10 cellular contexts compared by ENCODE assay signal in the genomic region with DNA sequence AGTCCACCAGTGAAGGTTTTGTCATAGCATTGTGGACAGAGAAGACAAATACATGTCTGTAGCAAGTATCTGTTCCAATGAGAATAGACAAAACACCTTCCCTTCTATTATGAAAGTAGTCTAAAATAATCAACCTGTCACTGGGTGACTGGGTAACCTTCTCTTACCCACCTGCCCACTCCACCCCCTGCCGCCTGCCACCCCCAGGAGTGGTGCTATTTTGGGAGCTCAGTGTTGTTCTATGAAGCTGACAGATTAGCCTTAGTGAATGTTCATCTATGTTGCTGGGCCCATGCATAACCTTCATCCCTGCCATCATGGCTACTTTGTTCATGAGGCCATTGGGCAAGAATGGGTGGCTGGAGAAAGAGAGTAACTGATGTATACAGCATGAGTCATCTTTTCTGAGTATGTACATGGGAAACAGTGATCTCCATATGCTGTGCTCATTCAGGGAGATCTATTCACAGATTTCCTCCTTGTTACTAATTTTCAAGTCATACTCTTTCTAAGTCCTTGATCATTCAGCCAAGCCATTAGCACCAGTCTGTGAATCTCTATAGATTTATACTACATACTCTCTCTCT. TPM values are rescaled to one million over a fixed set of nuclear protein-coding genes. Genes with fewer than 3 reads are reported as not detected.
"Had no signal": no experiment of that assay in that cellular context is flagged by ENCODE, and none has a peak within 500 bp of the region (broad histone marks: within the 10 kb centered on the region; RNA-seq: fewer than 3 reads in every experiment).

No MANE protein-coding gene starts in this region.

- ATAC-seq: stimulated activated naive CD8-positive, alpha-beta T cell treated with anti-CD3 and anti-CD28 coated beads, Interleukin-15, amount 100 ng/mL, for 72 hours; upper lobe of right lung had no signal

- H3K4me1 ChIP-seq: adrenal gland, testis, upper lobe of right lung had no signal

- H3K27ac ChIP-seq: adrenal gland, testis, upper lobe of right lung had no signal

- H3K4me3 ChIP-seq: adrenal gland, testis, upper lobe of right lung had no signal

- DNase-seq: activated naive CD4-positive, alpha-beta T cell treated with anti-CD3 and anti-CD28 coated beads, Interleukin-2, amount 10 ng/mL, durations not matched to agents 7 days and 5 days; adrenal gland; cortex of kidney; effector CD8-positive, alpha-beta T cell; stimulated activated CD4-positive, alpha-beta T cell treated with anti-CD3 and anti-CD28 coated beads, Interleukin-4, amount 100 ng/mL, for 1 hour; stimulated activated CD8-positive, alpha-beta memory T cell treated with anti-CD3 and anti-CD28 coated beads, Interleukin-4, amount 100 ng/mL, for 48 hours; stimulated activated naive CD8-positive, alpha-beta T cell treated with anti-CD3 and anti-CD28 coated beads, Interleukin-15, amount 100 ng/mL, for 72 hours; testis; upper lobe of right lung had no signal

- H3K27me3 ChIP-seq: adrenal gland, testis, upper lobe of right lung had no signal

- H3K9me3 ChIP-seq: adrenal gland, testis, upper lobe of right lung had no signal

RNA-seq across cellular contexts. Expression of gene MARK1, which starts 24.8 kb away (rescaled TPM):
- total RNA-seq: activated T-helper 2 cell treated with anti-CD3 and anti-CD28 coated beads, Interferon-gamma antibody, Interleukin-2, Interleukin-4, amounts not matched to agents 10 μg/mL and 5 μg/mL and 100 μg/mL, durations not matched to agents 14 hours and 24 hours and 36 hours had no signal
